In the genomic region with DNA sequence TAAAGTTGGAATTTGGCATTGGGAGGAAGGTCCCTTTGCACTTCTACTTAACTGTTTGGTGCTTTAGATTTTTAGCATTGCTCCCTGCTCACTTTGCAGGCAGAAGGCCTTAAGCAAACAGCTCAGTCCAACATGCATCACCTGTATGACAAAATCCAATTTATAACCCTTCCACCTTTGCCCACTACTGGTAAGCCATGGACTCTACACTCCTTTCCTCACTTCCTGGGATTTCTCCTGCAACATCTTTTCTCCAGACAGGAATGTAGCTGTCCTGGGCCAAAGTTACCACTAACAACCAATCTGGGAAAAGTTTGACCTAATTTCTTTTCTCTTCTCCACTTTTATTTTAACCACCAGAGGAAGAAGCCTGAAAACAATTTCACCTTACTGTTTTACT, we compare ENCODE assay signal across 28 cellular contexts. TPM values are rescaled to one million over a fixed set of nuclear protein-coding genes. Genes with fewer than 3 reads are reported as not detected.
"Had no signal": no experiment of that assay in that cellular context is flagged by ENCODE, and none has a peak within 500 bp of the region (broad histone marks: within the 10 kb centered on the region; RNA-seq: fewer than 3 reads in every experiment).

No MANE protein-coding gene starts in this region.

- H3K36me3 ChIP-seq: ascending aorta had no signal

- H3K9me3 ChIP-seq: ascending aorta, body of pancreas had no signal

- H3K4me3 Mint-ChIP-seq: activated B cell treated with CpG ODN at 0.5 μM for 24 hours; activated CD4-positive, alpha-beta T cell treated with anti-CD3 and anti-CD28 coated beads, Interleukin-2, amount 10 ng/mL, durations not matched to agents 24 days and 14 days; activated CD8-positive, alpha-beta memory T cell treated with anti-CD3 and anti-CD28 coated beads, Interleukin-2, amount 10 ng/mL, durations not matched to agents 7 days and 5 days; activated naive CD4-positive, alpha-beta T cell treated with anti-CD3 and anti-CD28 coated beads, Interleukin-2, amount 50 U/mL, for 24 hours; activated T-cell treated with anti-CD3 and anti-CD28 coated beads, Interleukin-2, amount 50 U/mL, for 24 hours; activated T-helper 1 cell treated with anti-CD3 and anti-CD28 coated beads, Interleukin-12 subunit alpha, Interleukin-12 subunit beta, Interleukin-2, Interleukin-4 antibody, amounts not matched to agents 30 ng/mL and 10 ng/mL and 1 ng/mL, durations not matched to agents 14 hours and 24 hours and 36 hours; T-helper 17 cell had no signal

- H3K9me3 Mint-ChIP-seq: activated B cell treated with CpG ODN at 0.5 μM for 24 hours; activated CD4-positive, alpha-beta T cell treated with anti-CD3 and anti-CD28 coated beads, Interleukin-2, amount 10 ng/mL, durations not matched to agents 24 days and 14 days; activated T-cell treated with anti-CD3 and anti-CD28 coated beads, Interleukin-2, amount 50 U/mL, for 24 hours; activated T-helper 1 cell treated with anti-CD3 and anti-CD28 coated beads, Interleukin-12 subunit alpha, Interleukin-12 subunit beta, Interleukin-2, Interleukin-4 antibody, amounts not matched to agents 30 ng/mL and 10 ng/mL and 1 ng/mL, durations not matched to agents 14 hours and 24 hours and 36 hours had no signal

- H3K27ac Mint-ChIP-seq: activated B cell treated with CpG ODN at 0.5 μM for 24 hours; activated CD4-positive, alpha-beta T cell treated with anti-CD3 and anti-CD28 coated beads, Interleukin-2, amount 10 ng/mL, durations not matched to agents 24 days and 14 days; activated CD8-positive, alpha-beta memory T cell treated with anti-CD3 and anti-CD28 coated beads, Interleukin-2, amount 10 ng/mL, durations not matched to agents 7 days and 5 days; activated naive CD4-positive, alpha-beta T cell treated with anti-CD3 and anti-CD28 coated beads, Interleukin-2, amount 50 U/mL, for 24 hours; activated T-cell treated with anti-CD3 and anti-CD28 coated beads, Interleukin-2, amount 50 U/mL, for 24 hours; activated T-helper 1 cell treated with anti-CD3 and anti-CD28 coated beads, Interleukin-12 subunit alpha, Interleukin-12 subunit beta, Interleukin-2, Interleukin-4 antibody, amounts not matched to agents 30 ng/mL and 10 ng/mL and 1 ng/mL, durations not matched to agents 14 hours and 24 hours and 36 hours; T-helper 17 cell had no signal

- DNase-seq: activated B cell treated with CpG ODN at 0.5 μM for 24 hours; activated CD4-positive, alpha-beta T cell treated with anti-CD3 and anti-CD28 coated beads for 1 hour; activated CD4-positive, alpha-beta T cell treated with anti-CD3 and anti-CD28 coated beads, Interleukin-2, amount 10 ng/mL, durations not matched to agents 24 days and 14 days; activated CD4-positive, alpha-beta T cell treated with anti-CD3 and anti-CD28 coated beads, Interleukin-2, amount 50 U/mL, for 48 hours; activated CD8-positive, alpha-beta memory T cell treated with anti-CD3 and anti-CD28 coated beads, Interleukin-2, amount 10 ng/mL, durations not matched to agents 7 days and 5 days; activated effector memory CD4-positive, alpha-beta T cell treated with Interleukin-2 at 50 U/mL for 16 hours; activated naive CD4-positive, alpha-beta T cell; activated T-cell treated with anti-CD3 and anti-CD28 coated beads, Interleukin-2, amount 50 U/mL, for 24 hours; body of pancreas; central memory CD4-positive, alpha-beta T cell; NCI-H1048; NCI-H146; NCI-H187 treated with DMSO at 0.1 percent for 48 hours; NCI-H2081 treated with DMSO at 0.1 percent for 48 hours; NCI-H774; NK-92 treated with Interleukin-12 subunit alpha and Interleukin-12 subunit beta, amount 100 ng/mL, for 24 hours; OCI-M1; SIG-M5; T-helper 17 cell; T-helper 9 cell had no signal

- H3K27ac ChIP-seq: ascending aorta, body of pancreas had no signal

- H3K27me3 ChIP-seq: ascending aorta, body of pancreas had no signal

- H3K36me3 Mint-ChIP-seq: activated CD8-positive, alpha-beta memory T cell treated with anti-CD3 and anti-CD28 coated beads, Interleukin-2, amount 10 ng/mL, durations not matched to agents 7 days and 5 days; activated naive CD4-positive, alpha-beta T cell treated with anti-CD3 and anti-CD28 coated beads, Interleukin-2, amount 50 U/mL, for 24 hours had no signal

- H3K4me3 ChIP-seq: ascending aorta, body of pancreas had no signal

- ATAC-seq: activated CD8-positive, alpha-beta memory T cell treated with anti-CD3 and anti-CD28 coated beads, Interleukin-2, amount 10 ng/mL, durations not matched to agents 7 days and 5 days; body of pancreas; T-helper 17 cell had no signal

- H3K4me1 ChIP-seq: ascending aorta, body of pancreas had no signal

- FAIRE-seq: bronchial epithelial cell, RCC 7860 had no signal

- H3K4me1 Mint-ChIP-seq: activated B cell treated with CpG ODN at 0.5 μM for 24 hours; activated naive CD4-positive, alpha-beta T cell treated with anti-CD3 and anti-CD28 coated beads, Interleukin-2, amount 50 U/mL, for 24 hours; T-helper 17 cell had no signal

RNA-seq across cellular contexts. Expression of gene OR2D2, which starts 1.8 kb away (rescaled TPM):
- total RNA-seq: activated B cell treated with CpG ODN at 0.5 μM for 24 hours, ascending aorta, bronchial epithelial cell, LHCN-M2, M059J, T-helper 17 cell had no signal

RNA-seq across cellular contexts. Expression of gene OR10A4, which starts 17.7 kb away (rescaled TPM):
- total RNA-seq: activated B cell treated with CpG ODN at 0.5 μM for 24 hours; activated CD4-positive, alpha-beta T cell treated with anti-CD3 and anti-CD28 coated beads, Interleukin-2, amount 10 ng/mL, durations not matched to agents 24 days and 14 days; activated CD8-positive, alpha-beta memory T cell treated with anti-CD3 and anti-CD28 coated beads, Interleukin-2, amount 10 ng/mL, durations not matched to agents 7 days and 5 days; activated T-helper 1 cell treated with anti-CD3 and anti-CD28 coated beads, Interleukin-12 subunit alpha, Interleukin-12 subunit beta, Interleukin-2, Interleukin-4 antibody, amounts not matched to agents 30 ng/mL and 10 ng/mL and 1 ng/mL, durations not matched to agents 14 hours and 24 hours and 36 hours; ascending aorta; body of pancreas; bronchial epithelial cell; LHCN-M2; M059J; NCI-H460; T-helper 17 cell had no signal

RNA-seq across cellular contexts. Expression of gene OR2D3, which starts 26.7 kb away (rescaled TPM):
- total RNA-seq: activated B cell treated with CpG ODN at 0.5 μM for 24 hours; activated CD4-positive, alpha-beta T cell treated with anti-CD3 and anti-CD28 coated beads, Interleukin-2, amount 10 ng/mL, durations not matched to agents 24 days and 14 days; activated CD8-positive, alpha-beta memory T cell treated with anti-CD3 and anti-CD28 coated beads, Interleukin-2, amount 10 ng/mL, durations not matched to agents 7 days and 5 days; activated T-helper 1 cell treated with anti-CD3 and anti-CD28 coated beads, Interleukin-12 subunit alpha, Interleukin-12 subunit beta, Interleukin-2, Interleukin-4 antibody, amounts not matched to agents 30 ng/mL and 10 ng/mL and 1 ng/mL, durations not matched to agents 14 hours and 24 hours and 36 hours; ascending aorta; body of pancreas; bronchial epithelial cell; LHCN-M2; M059J; NCI-H460; T-helper 17 cell had no signal

RNA-seq across cellular contexts. Expression of gene OR10A2, which starts 31.2 kb away (rescaled TPM):
- total RNA-seq: activated B cell treated with CpG ODN at 0.5 μM for 24 hours; activated CD4-positive, alpha-beta T cell treated with anti-CD3 and anti-CD28 coated beads, Interleukin-2, amount 10 ng/mL, durations not matched to agents 24 days and 14 days; activated CD8-positive, alpha-beta memory T cell treated with anti-CD3 and anti-CD28 coated beads, Interleukin-2, amount 10 ng/mL, durations not matched to agents 7 days and 5 days; activated T-helper 1 cell treated with anti-CD3 and anti-CD28 coated beads, Interleukin-12 subunit alpha, Interleukin-12 subunit beta, Interleukin-2, Interleukin-4 antibody, amounts not matched to agents 30 ng/mL and 10 ng/mL and 1 ng/mL, durations not matched to agents 14 hours and 24 hours and 36 hours; ascending aorta; body of pancreas; bronchial epithelial cell; LHCN-M2; M059J; NCI-H460; T-helper 17 cell had no signal

RNA-seq across cellular contexts. Expression of gene ZNF215, which starts 32.1 kb away (rescaled TPM):
- total RNA-seq: ascending aorta, T-helper 17 cell had no signal
